In the genomic region with DNA sequence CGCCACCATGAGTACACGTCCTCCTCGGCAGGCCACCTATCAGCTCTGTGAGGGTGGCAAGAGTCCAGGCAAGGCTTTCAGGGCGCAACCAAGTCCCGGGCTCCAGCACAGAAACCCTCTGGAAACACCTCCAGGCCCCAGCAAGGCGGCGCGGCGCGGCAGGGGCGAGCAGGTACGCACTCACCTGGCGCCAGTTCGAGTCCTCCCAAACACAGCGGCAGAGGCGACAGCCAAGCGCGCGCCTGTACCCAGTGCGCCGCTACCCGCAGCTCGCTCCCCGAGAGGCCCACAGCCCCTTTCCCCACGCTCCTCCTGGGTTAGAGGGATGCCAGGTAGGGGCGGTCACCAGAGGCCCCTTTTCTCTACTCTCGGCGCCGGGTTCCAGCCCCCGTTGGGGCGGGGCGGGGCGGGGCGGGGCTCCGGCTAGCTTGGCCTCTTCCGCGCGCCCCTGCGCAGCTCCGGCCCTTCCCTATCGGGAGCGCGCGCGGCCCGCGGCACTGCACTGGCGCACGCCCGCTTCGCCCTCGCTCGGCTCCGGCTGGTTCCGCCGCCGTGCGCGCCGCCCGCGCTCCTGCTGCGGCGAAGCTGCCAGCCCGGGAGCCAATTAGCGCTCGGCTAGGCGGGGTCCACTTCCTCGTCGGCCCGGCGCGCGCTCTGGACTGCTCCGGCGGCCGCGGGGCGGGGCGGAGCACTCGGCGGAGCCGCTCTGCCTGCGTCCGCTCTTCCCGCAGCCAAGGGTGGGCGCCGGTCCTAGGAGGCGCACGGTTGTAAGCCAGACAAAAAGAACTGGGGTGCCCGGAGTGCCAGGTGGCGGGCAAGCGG, we compare ENCODE assay signal across 8 cellular contexts. TPM values are rescaled to one million over a fixed set of nuclear protein-coding genes. Genes with fewer than 3 reads are reported as not detected.
A peak's percentile ranks its signal among the peaks of the same experiment; 100 is the strongest.
DNase-seq lines count a peak whose midpoint lies in the region; ATAC-seq and TF ChIP-seq lines count a peak whose summit lies in the region.

Gene NMRK1 (minus strand): TSS at position 332 of the 822 bp plus-strand sequence. CDS start 5,040 bp downstream, outside the sequence.
Gene OSTF1 (plus strand): TSS at position 691 of the 822 bp plus-strand sequence. CDS start 179 bp downstream, outside the sequence.

- peak within 1 kb of the TSS; percentile 95 for H3K27ac Mint-ChIP-seq in activated naive CD4-positive, alpha-beta T cell treated with anti-CD3 and anti-CD28 coated beads, Interleukin-2, amount 50 U/mL, for 24 hours

- H3K9me3 Mint-ChIP-seq in activated naive CD4-positive, alpha-beta T cell treated with anti-CD3 and anti-CD28 coated beads, Interleukin-2, amount 50 U/mL, for 24 hours = no peaks in the 10 kb centered on the region

- peak; percentile 94 for DNase-seq in GM10266 (ENCODE audit: extremely low spot score)
- DNase-seq in NCI-H1092 treated with DMSO at 0.1 percent for 48 hours (lab: John Stamatoyannopoulos, UW) = peak; percentile 95
- peak; percentile 96 for DNase-seq in globus pallidus (ENCODE audit: low spot score)
- DNase-seq in occipital lobe (lab: John Stamatoyannopoulos, UW) = peak; percentile 92
- peak; percentile 95 for DNase-seq in suprapubic skin (ENCODE audit: low spot score in 2 of 2)

- H3K36me3 ChIP-seq in suprapubic skin = no peaks in the 10 kb centered on the region

- TF ChIP-seq CTCF in GM10266 (IDR thresholded peaks at IDR 0.05; ENCODE audit: control insufficient read depth, insufficient read depth, low read depth, missing control alignments) = peak; percentile 5
- TF ChIP-seq CTCF in suprapubic skin (IDR thresholded peaks at IDR 0.05) = no peak

- TF ChIP-seq POLR2A in suprapubic skin (IDR thresholded peaks at IDR 0.05) = peak; percentile 75 to 93

- 0% methylated on average over 39 of the region's 93 CpGs for WGBS in suprapubic skin

- H3K27me3 Mint-ChIP-seq in activated naive CD4-positive, alpha-beta T cell treated with anti-CD3 and anti-CD28 coated beads, Interleukin-2, amount 50 U/mL, for 24 hours = no peaks in the 10 kb centered on the region

- H3K36me3 Mint-ChIP-seq in activated naive CD4-positive, alpha-beta T cell treated with anti-CD3 and anti-CD28 coated beads, Interleukin-2, amount 50 U/mL, for 24 hours = no peaks in the 10 kb centered on the region

- H3K4me1 ChIP-seq in suprapubic skin = peaks cover 74% of the 10 kb centered on the region

- TF ChIP-seq EP300 in suprapubic skin (IDR thresholded peaks at IDR 0.05) = no peak

- peaks cover 82% of the 10 kb centered on the region for H3K4me1 Mint-ChIP-seq in activated naive CD4-positive, alpha-beta T cell treated with anti-CD3 and anti-CD28 coated beads, Interleukin-2, amount 50 U/mL, for 24 hours

- peak within 1 kb of the TSS; percentile 98 for H3K4me3 Mint-ChIP-seq in activated naive CD4-positive, alpha-beta T cell treated with anti-CD3 and anti-CD28 coated beads, Interleukin-2, amount 50 U/mL, for 24 hours

- peak within 1 kb of the TSS; percentile 68 for H3K4me3 ChIP-seq in suprapubic skin

- H3K27me3 ChIP-seq in suprapubic skin = no peaks in the 10 kb centered on the region

- peak; percentile 87 for ATAC-seq in HG02623 (IDR thresholded peaks at IDR 0.05; ENCODE audit: unreplicated experiment)
- peak; percentile 93 for ATAC-seq in SK-N-SH treated with all-trans-retinoic acid at 6 μM for 48 hours

- H3K27ac ChIP-seq in suprapubic skin = peak within 1 kb of the TSS; percentile 95

- H3K9me3 ChIP-seq in suprapubic skin = no peaks in the 10 kb centered on the region

TF ChIP-seq in SK-N-SH treated with all-trans-retinoic acid at 6 μM for 48 hours, 23 proteins besides CTCF, POLR2A, EP300 and RAD21 (continues in another document):
- TF ChIP-seq TCF4 (CRISPR knock-in tag; IDR thresholded peaks at IDR 0.05; ENCODE audit: borderline replicate concordance) = no peak
- TF ChIP-seq ZNF8 (CRISPR knock-in tag; IDR thresholded peaks at IDR 0.05) = no peak
- no peak for TF ChIP-seq ZFP3 (CRISPR knock-in tag; IDR thresholded peaks at IDR 0.05)
- TF ChIP-seq OSR1 (CRISPR knock-in tag; IDR thresholded peaks at IDR 0.05) = no peak
- no peak for TF ChIP-seq ESRRG (CRISPR knock-in tag; IDR thresholded peaks at IDR 0.05)
- TF ChIP-seq, protein P1, sequence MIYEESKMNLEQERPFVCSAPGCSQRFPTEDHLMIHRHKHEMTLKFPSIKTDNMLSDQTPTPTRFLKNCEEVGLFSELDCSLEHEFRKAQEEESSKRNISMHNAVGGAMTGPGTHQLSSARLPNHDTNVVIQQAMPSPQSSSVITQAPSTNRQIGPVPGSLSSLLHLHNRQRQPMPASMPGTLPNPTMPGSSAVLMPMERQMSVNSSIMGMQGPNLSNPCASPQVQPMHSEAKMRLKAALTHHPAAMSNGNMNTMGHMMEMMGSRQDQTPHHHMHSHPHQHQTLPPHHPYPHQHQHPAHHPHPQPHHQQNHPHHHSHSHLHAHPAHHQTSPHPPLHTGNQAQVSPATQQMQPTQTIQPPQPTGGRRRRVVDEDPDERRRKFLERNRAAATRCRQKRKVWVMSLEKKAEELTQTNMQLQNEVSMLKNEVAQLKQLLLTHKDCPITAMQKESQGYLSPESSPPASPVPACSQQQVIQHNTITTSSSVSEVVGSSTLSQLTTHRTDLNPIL (CRISPR knock-in tag; IDR thresholded peaks at IDR 0.05; ENCODE audit: low read depth) = no peak
- TF ChIP-seq GLIS3 (CRISPR knock-in tag; IDR thresholded peaks at IDR 0.05) = no peak
- TF ChIP-seq, protein P2, sequence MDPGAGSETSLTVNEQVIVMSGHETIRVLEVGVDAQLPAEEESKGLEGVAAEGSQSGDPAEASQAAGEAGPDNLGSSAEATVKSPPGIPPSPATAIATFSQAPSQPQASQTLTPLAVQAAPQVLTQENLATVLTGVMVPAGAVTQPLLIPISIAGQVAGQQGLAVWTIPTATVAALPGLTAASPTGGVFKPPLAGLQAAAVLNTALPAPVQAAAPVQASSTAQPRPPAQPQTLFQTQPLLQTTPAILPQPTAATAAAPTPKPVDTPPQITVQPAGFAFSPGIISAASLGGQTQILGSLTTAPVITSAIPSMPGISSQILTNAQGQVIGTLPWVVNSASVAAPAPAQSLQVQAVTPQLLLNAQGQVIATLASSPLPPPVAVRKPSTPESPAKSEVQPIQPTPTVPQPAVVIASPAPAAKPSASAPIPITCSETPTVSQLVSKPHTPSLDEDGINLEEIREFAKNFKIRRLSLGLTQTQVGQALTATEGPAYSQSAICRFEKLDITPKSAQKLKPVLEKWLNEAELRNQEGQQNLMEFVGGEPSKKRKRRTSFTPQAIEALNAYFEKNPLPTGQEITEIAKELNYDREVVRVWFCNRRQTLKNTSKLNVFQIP (CRISPR knock-in tag; IDR thresholded peaks at IDR 0.05; ENCODE audit: borderline replicate concordance, low read depth) = no peak
- TF ChIP-seq, protein P3, sequence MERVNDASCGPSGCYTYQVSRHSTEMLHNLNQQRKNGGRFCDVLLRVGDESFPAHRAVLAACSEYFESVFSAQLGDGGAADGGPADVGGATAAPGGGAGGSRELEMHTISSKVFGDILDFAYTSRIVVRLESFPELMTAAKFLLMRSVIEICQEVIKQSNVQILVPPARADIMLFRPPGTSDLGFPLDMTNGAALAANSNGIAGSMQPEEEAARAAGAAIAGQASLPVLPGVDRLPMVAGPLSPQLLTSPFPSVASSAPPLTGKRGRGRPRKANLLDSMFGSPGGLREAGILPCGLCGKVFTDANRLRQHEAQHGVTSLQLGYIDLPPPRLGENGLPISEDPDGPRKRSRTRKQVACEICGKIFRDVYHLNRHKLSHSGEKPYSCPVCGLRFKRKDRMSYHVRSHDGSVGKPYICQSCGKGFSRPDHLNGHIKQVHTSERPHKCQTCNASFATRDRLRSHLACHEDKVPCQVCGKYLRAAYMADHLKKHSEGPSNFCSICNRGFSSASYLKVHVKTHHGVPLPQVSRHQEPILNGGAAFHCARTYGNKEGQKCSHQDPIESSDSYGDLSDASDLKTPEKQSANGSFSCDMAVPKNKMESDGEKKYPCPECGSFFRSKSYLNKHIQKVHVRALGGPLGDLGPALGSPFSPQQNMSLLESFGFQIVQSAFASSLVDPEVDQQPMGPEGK (CRISPR knock-in tag; IDR thresholded peaks at IDR 0.05; ENCODE audit: borderline replicate concordance) = no peak
- TF ChIP-seq SNAI2 (CRISPR knock-in tag; IDR thresholded peaks at IDR 0.05) = 0 out of 2 replicates have a peak, but pooled peaks have one; percentile 33
- TF ChIP-seq ZC3H10 (CRISPR knock-in tag; IDR thresholded peaks at IDR 0.05) = no peak
- TF ChIP-seq ZNF70 (CRISPR knock-in tag; IDR thresholded peaks at IDR 0.05) = no peak
- TF ChIP-seq TOX (CRISPR knock-in tag; IDR thresholded peaks at IDR 0.05; ENCODE audit: borderline replicate concordance) = no peak
- TF ChIP-seq, protein P4, sequence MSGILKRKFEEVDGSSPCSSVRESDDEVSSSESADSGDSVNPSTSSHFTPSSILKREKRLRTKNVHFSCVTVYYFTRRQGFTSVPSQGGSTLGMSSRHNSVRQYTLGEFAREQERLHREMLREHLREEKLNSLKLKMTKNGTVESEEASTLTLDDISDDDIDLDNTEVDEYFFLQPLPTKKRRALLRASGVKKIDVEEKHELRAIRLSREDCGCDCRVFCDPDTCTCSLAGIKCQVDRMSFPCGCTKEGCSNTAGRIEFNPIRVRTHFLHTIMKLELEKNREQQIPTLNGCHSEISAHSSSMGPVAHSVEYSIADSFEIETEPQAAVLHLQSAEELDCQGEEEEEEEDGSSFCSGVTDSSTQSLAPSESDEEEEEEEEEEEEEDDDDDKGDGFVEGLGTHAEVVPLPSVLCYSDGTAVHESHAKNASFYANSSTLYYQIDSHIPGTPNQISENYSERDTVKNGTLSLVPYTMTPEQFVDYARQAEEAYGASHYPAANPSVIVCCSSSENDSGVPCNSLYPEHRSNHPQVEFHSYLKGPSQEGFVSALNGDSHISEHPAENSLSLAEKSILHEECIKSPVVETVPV (CRISPR knock-in tag; IDR thresholded peaks at IDR 0.05) = no peak

RNA-seq across cellular contexts. Expression of gene NMRK1, which starts in this region (rescaled TPM):
- 10.3 TPM for total RNA-seq in occipital lobe
- 10 to 100 TPM; 22.1 to 63.3 (median 33.7) TPM for total RNA-seq in suprapubic skin

RNA-seq across cellular contexts. Expression of gene OSTF1, which starts in this region (rescaled TPM):
- total RNA-seq in occipital lobe (20.1 TPM), suprapubic skin (10 to 100 TPM; 32.3 to 46.3 (median 44.3) TPM)

Comparison
In these comparisons a context has a peak if more than half of its experiments do, and no peak if none do; other contexts are left out.
1. Peak in every context shown above with its lines: DNase-seq, ATAC-seq, H3K4me3 ChIP-seq and H3K27ac ChIP-seq.